16 cellular contexts compared by ENCODE assay signal in the genomic region with DNA sequence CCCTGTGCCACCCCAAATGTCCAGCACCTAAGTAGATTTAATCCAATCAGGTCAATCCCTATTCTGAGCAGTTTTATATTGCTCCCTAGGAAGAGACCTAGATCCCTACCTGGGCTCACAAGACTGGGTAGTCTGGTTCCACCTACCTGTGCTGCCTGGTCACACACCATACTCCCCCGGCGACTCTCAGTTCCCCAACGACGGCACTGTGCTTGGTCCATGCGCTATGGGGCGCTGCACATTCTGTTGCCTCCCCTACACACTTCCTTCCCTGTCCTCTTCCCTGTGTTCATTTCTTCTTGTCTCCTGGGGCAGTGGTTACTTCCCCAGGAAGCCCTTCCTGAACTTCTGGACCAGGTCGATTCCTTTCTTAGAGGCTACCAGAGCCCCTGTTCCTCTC.
DNase-seq lines count a peak whose midpoint lies in the region; ATAC-seq, FAIRE-seq and TF ChIP-seq lines count a peak whose summit lies in the region.
"Had no signal": no experiment of that assay in that cellular context is flagged by ENCODE, and none has a peak within 500 bp of the region (broad histone marks: within the 10 kb centered on the region; RNA-seq: fewer than 3 reads in every experiment).

No MANE protein-coding gene starts in this region.

- no peaks in the 10 kb centered on the region for H3K36me3 ChIP-seq in GM12878 (ENCODE audit: control insufficient read depth in 2 of 2, insufficient read depth in 2 of 2, low read length in 1 of 2)
- no peaks in the 10 kb centered on the region for H3K36me3 ChIP-seq in prostate gland
- H3K36me3 ChIP-seq: left lung, Peyer's patch had no signal

- DNase-seq in GM12878 (ENCODE audit: low read depth, low spot score), result no peak
- DNase-seq in COR-L47 (lab: John Stamatoyannopoulos, UW), result no peak
- no peak for DNase-seq in stimulated activated CD4-positive, alpha-beta T cell treated with anti-CD3 and anti-CD28 coated beads, Interleukin-4, amount 100 ng/mL, for 4 hours
- DNase-seq in prostate gland (ENCODE audit: low spot score), result no peak
- no peak for DNase-seq in NCI-H748 treated with DMSO at 0.1 percent for 48 hours (lab: John Stamatoyannopoulos, UW)
- DNase-seq: activated naive CD4-positive, alpha-beta T cell; DMS 273 treated with DMSO at 0.1 percent for 48 hours; left lung; NCI-H1417 treated with DMSO at 0.1 percent for 48 hours; NCI-H510A treated with DMSO at 0.1 percent for 48 hours; Peyer's patch; posterior cingulate gyrus; SW 1271 had no signal

- H3K9me3 ChIP-seq in GM12878 (replicated peaks; ENCODE audit: control insufficient read depth, insufficient read depth, low read length) (no peaks in the 10 kb centered on the region; the same call in 2 of the 3 replicates), prostate gland (no peaks in the 10 kb centered on the region)
- H3K9me3 ChIP-seq: left lung, Peyer's patch had no signal

- CTCF ChIA-PET in GM12878 (lab: Yijun Ruan, JAX), result interaction anchor here (0.9 to 7.1 kb wide), 11 partner anchors 9 to 548 kb away, joined by 3 to 60 read pairs (median 6); no protein-coding TSS in a partner anchor

- TF ChIP-seq EP300 in GM12878 (IDR thresholded peaks at IDR 0.05; ENCODE audit: borderline replicate concordance in 1 of 2, control insufficient read depth in 1 of 2, low read depth in 2 of 2, low read length in 2 of 2), result no peak

- TF ChIP-seq CTCF in GM12872 (IDR thresholded peaks at IDR 0.05; ENCODE audit: insufficient read depth, low read depth, low read length), result peak; percentile 38; the same call in 1 of the 3 replicates
- peak in 2 of 3 experiments; percentile 46 to 47; a peak in 4 of 6 replicates for TF ChIP-seq CTCF in GM12878 (IDR thresholded peaks at IDR 0.05 in 2 of 3, conservative IDR thresholded peaks at IDR 0.05 in 1 of 3; ENCODE audit: control insufficient read depth in 2 of 3, extremely low read depth in 1 of 3, insufficient read depth in 1 of 3, low read depth in 3 of 3, low read length in 3 of 3)
- TF ChIP-seq CTCF in prostate gland (IDR thresholded peaks at IDR 0.05), result no peak

- no TSS peak for BruUV-seq in GM12878 (replicated peaks; lab: Mats Ljungman, UMichigan)

- POLR2A ChIA-PET in GM12878 (lab: Charles Lee), result interaction anchor here (0.7 kb wide), 1 partner anchor 14 kb away, joined by 3 read pairs; no protein-coding TSS in a partner anchor

- H3K4me3 ChIP-seq in GM12878, result no peak overlapping the region
- no peak overlapping the region for H3K4me3 ChIP-seq in prostate gland
- H3K4me3 ChIP-seq: left lung, Peyer's patch had no signal

- H3K79me2 ChIP-seq in GM12878 (ENCODE audit: control insufficient read depth, insufficient read depth, low read length), result no peaks in the 10 kb centered on the region

- in situ Hi-C loops in GM12878 (cut with MboI), result loop anchor here (10.0 kb wide), 1 partner anchor 475 kb away; a partner anchor contains a TSS

- H4K20me1 ChIP-seq in GM12878 (ENCODE audit: control insufficient read depth, insufficient read depth), result no peaks in the 10 kb centered on the region; the same call in 1 of the 2 replicates

- no peak overlapping the region for H3K9ac ChIP-seq in GM12878 (ENCODE audit: control insufficient read depth, insufficient read depth, low read length)

- H3K4me1 ChIP-seq in GM12878 (ENCODE audit: control insufficient read depth, insufficient read depth, low read length), result no peaks in the 10 kb centered on the region
- no peaks in the 10 kb centered on the region for H3K4me1 ChIP-seq in prostate gland (replicated peaks)
- H3K4me1 ChIP-seq: left lung, Peyer's patch had no signal

- no peak for FAIRE-seq in GM12878 (lab: Jason Lieb, UNC)

- H3K4me2 ChIP-seq in GM12878 (ENCODE audit: control insufficient read depth, insufficient read depth), result no peak overlapping the region

- 56% methylated on average over 7 of the region's 7 CpGs for WGBS in GM12878 (ENCODE audit: insufficient coverage, insufficient replicate concordance, low lambda C conversion rate, missing lambda C conversion rate)
- 85% methylated on average over 7 of the region's 7 CpGs for WGBS in prostate gland

- intact Hi-C loops in GM12878 (cut with micrococcal nuclease; ENCODE audit: unreplicated experiment) (loop anchor here (1.0 to 5.0 kb wide), 2 partner anchors 108 to 154 kb away; a partner anchor contains a TSS), prostate gland (cut with DNase I) (loop anchor here (5.0 kb wide), 2 partner anchors 527 to 547 kb away; no protein-coding TSS in a partner anchor)

- no peak overlapping the region for H2AFZ ChIP-seq in GM12878 (ENCODE audit: control insufficient read depth, low read depth, low read length)

- SMC1A ChIA-PET in GM12878 (lab: Charles Lee; ENCODE audit: uncharacterized antibody, unreplicated experiment), result interaction anchor here (0.7 to 4.7 kb wide), 10 partner anchors 9 to 547 kb away, joined by 4 to 33 read pairs (median 5); no protein-coding TSS in a partner anchor

- H3K27ac ChIP-seq in GM12878 (ENCODE audit: control insufficient read depth, insufficient read depth) (no peak overlapping the region), prostate gland (no peak overlapping the region)
- H3K27ac ChIP-seq: left lung, Peyer's patch had no signal

- RAD21 ChIA-PET in GM12878 (lab: Charles Lee; ENCODE audit: unreplicated experiment), result interaction anchor here (0.9 to 4.6 kb wide), 5 partner anchors 12 to 283 kb away, joined by 3 to 34 read pairs (median 9); no protein-coding TSS in a partner anchor

- TF ChIP-seq POLR2A in GM12878 (IDR thresholded peaks at IDR 0.05; ENCODE audit: low read depth, low read length), result no peak
- no peak for TF ChIP-seq POLR2A in prostate gland (IDR thresholded peaks at IDR 0.05)

- peak; percentile 55 for TF ChIP-seq RAD21 in GM12878 (IDR thresholded peaks at IDR 0.05; ENCODE audit: insufficient read depth, low read depth, low read length)

- no peaks in the 10 kb centered on the region for H3K27me3 ChIP-seq in GM12878 (replicated peaks in 1 of 2; ENCODE audit: control insufficient read depth in 2 of 2, insufficient read depth in 2 of 2, low read length in 1 of 2)
- no peaks in the 10 kb centered on the region for H3K27me3 ChIP-seq in prostate gland (replicated peaks; ENCODE audit: insufficient read depth)
- H3K27me3 ChIP-seq: left lung, Peyer's patch had no signal

- ATAC-seq in GM19395 (IDR thresholded peaks at IDR 0.05; ENCODE audit: unreplicated experiment) (peak; percentile 53), HG02852 (IDR thresholded peaks at IDR 0.05; ENCODE audit: unreplicated experiment) (peak; percentile 65), GM12878 (peak; percentile 94)
- ATAC-seq: left lung had no signal

TF ChIP-seq in GM12878, 131 proteins besides CTCF, POLR2A, EP300 and RAD21:
- no peak for TF ChIP-seq MEF2B (IDR thresholded peaks at IDR 0.05; ENCODE audit: partially characterized antibody, poor library complexity, severe bottlenecking)
- 0 out of 2 replicates have a peak, but pooled peaks have one; percentile 18 for TF ChIP-seq HDGF (IDR thresholded peaks at IDR 0.05)
- no peak for TF ChIP-seq MXI1 (IDR thresholded peaks at IDR 0.05; ENCODE audit: low read depth, low read length)
- TF ChIP-seq ZBED1 (IDR thresholded peaks at IDR 0.05; ENCODE audit: borderline replicate concordance), result no peak
- no peak for TF ChIP-seq STAT1 (conservative IDR thresholded peaks at IDR 0.05)
- 0 out of 2 replicates have a peak, but pooled peaks have one; percentile 31 for TF ChIP-seq IRF4 (IDR thresholded peaks at IDR 0.05; ENCODE audit: low read depth, low read length)
- 0 out of 2 replicates have a peak, but pooled peaks have one; percentile 30 for TF ChIP-seq IKZF1 (conservative IDR thresholded peaks at IDR 0.05)
- TF ChIP-seq SMC3 (IDR thresholded peaks at IDR 0.05; ENCODE audit: borderline replicate concordance, low read length), result peak; percentile 21; the same call in 1 of the 2 replicates
- no peak for TF ChIP-seq KAT2A (conservative IDR thresholded peaks at IDR 0.05; ENCODE audit: control insufficient read depth, low read depth, low read length)
- TF ChIP-seq SPI1 (IDR thresholded peaks at IDR 0.05; ENCODE audit: borderline replicate concordance, insufficient read depth, low read depth, low read length), result peak; percentile 66; the same call in 1 of the 2 replicates
- 0 out of 2 replicates have a peak, but pooled peaks have one; percentile 26 for TF ChIP-seq DPF2 (IDR thresholded peaks at IDR 0.05)
- no peak for TF ChIP-seq SMAD5 (IDR thresholded peaks at IDR 0.05; ENCODE audit: low read depth)
- peak in 1 of 2 experiments; percentile 12; a peak in 1 of 4 replicates for TF ChIP-seq BHLHE40 (IDR thresholded peaks at IDR 0.05; ENCODE audit: borderline replicate concordance in 1 of 2, low read depth in 2 of 2, low read length in 1 of 2)

Comparison
In these comparisons a context has a peak if more than half of its experiments do, and no peak if none do; other contexts are left out.
1. CTCF ChIP-seq: peak in GM12872 (single experiment) and GM12878 (2 of 3); none in prostate gland (0 of 4).
2. Peak in every context shown above with its lines, with median percentiles within 50 percentile points of each other: ATAC-seq.